In genomic region chr5:68533571-68534051, GRCh38 we compare ENCODE assay signal across 11 cellular contexts.
DNase-seq lines count a peak whose midpoint lies in the region; TF ChIP-seq lines count a peak whose summit lies in the region.
"Had no signal": no experiment of that assay in that cellular context is flagged by ENCODE, and none has a peak within 500 bp of the region (broad histone marks: within the 10 kb centered on the region; RNA-seq: fewer than 3 reads in every experiment).

No MANE protein-coding gene starts in this region.

- H3K4me1 Mint-ChIP-seq in brain = peaks cover 29% of the 10 kb centered on the region

- H3K27ac Mint-ChIP-seq in brain = peak overlapping the region in 4 of 5 experiments; percentile 51 to 70 (median 54)
- H3K27ac Mint-ChIP-seq: activated T-helper 2 cell treated with anti-CD3 and anti-CD28 coated beads, Interferon-gamma antibody, Interleukin-2, Interleukin-4, amounts not matched to agents 10 μg/mL and 5 μg/mL and 100 μg/mL, durations not matched to agents 14 hours and 24 hours and 36 hours had no signal

- H3K36me3 Mint-ChIP-seq in brain = no peaks in the 10 kb centered on the region

- TF ChIP-seq CTCF in brain (conservative IDR thresholded peaks at IDR 0.05) = no peak
- TF ChIP-seq CTCF in sigmoid colon (IDR thresholded peaks at IDR 0.05) = no peak

- TF ChIP-seq POLR2A in sigmoid colon (IDR thresholded peaks at IDR 0.05) = no peak

- H3K9me3 Mint-ChIP-seq in brain = peaks cover 0 to 3% (median 0%) of the 10 kb centered on the region in 5 experiments
- H3K9me3 Mint-ChIP-seq: activated T-helper 2 cell treated with anti-CD3 and anti-CD28 coated beads, Interferon-gamma antibody, Interleukin-2, Interleukin-4, amounts not matched to agents 10 μg/mL and 5 μg/mL and 100 μg/mL, durations not matched to agents 14 hours and 24 hours and 36 hours had no signal

- H3K27me3 Mint-ChIP-seq in brain = peaks cover 10% of the 10 kb centered on the region

- peak overlapping the region in 2 of 4 donors; percentile 6 to 13 for H3K4me3 ChIP-seq in sigmoid colon
- H3K4me3 ChIP-seq: K562, Peyer's patch had no signal

- 12 to 51% methylated on average over 5 of the region's 5 CpGs for WGBS in sigmoid colon, 2 donors

- H3K36me3 ChIP-seq in sigmoid colon = no peaks in the 10 kb centered on the region
- H3K36me3 ChIP-seq: Peyer's patch had no signal

- H3K9me3 ChIP-seq in sigmoid colon = no peaks in the 10 kb centered on the region
- H3K9me3 ChIP-seq: Peyer's patch had no signal

- peak; percentile 9 for DNase-seq in ELF-1 (ENCODE audit: low read depth, low spot score)
- DNase-seq in NCI-H2107 (lab: John Stamatoyannopoulos, UW) = peak; percentile 47
- DNase-seq in sigmoid colon = no peak
- no peak for DNase-seq in head of caudate nucleus
- no peak for DNase-seq in HPDE6-E6E7 (ENCODE audit: extremely low spot score)
- DNase-seq in NCI-H2196 treated with DMSO at 0.1 percent for 48 hours (lab: John Stamatoyannopoulos, UW; ENCODE audit: unreplicated experiment) = no peak
- DNase-seq in NCI-H446 (lab: John Stamatoyannopoulos, UW) = no peak
- DNase-seq: Peyer's patch had no signal

- peak overlapping the region; percentile 17 to 55 (median 33) for H3K4me3 Mint-ChIP-seq in brain

- no peak for TF ChIP-seq EP300 in sigmoid colon (IDR thresholded peaks at IDR 0.05)

- intact Hi-C loops in sigmoid colon (cut with DNase I) (no loop called here), head of caudate nucleus (cut with DNase I) (no loop called here)

- peak overlapping the region in 3 of 4 donors; percentile 58 to 72 (median 72) for H3K27ac ChIP-seq in sigmoid colon

- no peaks in the 10 kb centered on the region for H3K27me3 ChIP-seq in sigmoid colon
- H3K27me3 ChIP-seq: Peyer's patch had no signal

- peaks cover 0 to 20% (median 18%) of the 10 kb centered on the region in 4 donors for H3K4me1 ChIP-seq in sigmoid colon

Comparison
In these comparisons a context has a peak if more than half of its experiments do, and no peak if none do; other contexts are left out.
1. DNase-seq: peak in ELF-1 (single experiment) and NCI-H2107 (single experiment); none in sigmoid colon (single experiment), head of caudate nucleus (0 of 42), HPDE6-E6E7 (single experiment), NCI-H2196 treated with DMSO at 0.1 percent for 48 hours (single experiment) and NCI-H446 (0 of 2).